In genomic region chr5:124677999-124678385, GRCh38 we compare ENCODE assay signal across 14 cellular contexts.
A peak's percentile ranks its signal among the peaks of the same experiment; 100 is the strongest.
DNase-seq lines count a peak whose midpoint lies in the region; ATAC-seq and TF ChIP-seq lines count a peak whose summit lies in the region.
"Had no signal": no experiment of that assay in that cellular context is flagged by ENCODE, and none has a peak within 500 bp of the region (broad histone marks: within the 10 kb centered on the region; RNA-seq: fewer than 3 reads in every experiment).

No MANE protein-coding gene starts in this region.

- no peak for TF ChIP-seq CTCF in right atrium auricular region (IDR thresholded peaks at IDR 0.05)
- TF ChIP-seq CTCF in vagina (IDR thresholded peaks at IDR 0.05), result no peak
- no peak for TF ChIP-seq CTCF in brain microvascular endothelial cell (IDR thresholded peaks at IDR 0.05; ENCODE audit: low read depth, low read length, missing control alignments)
- TF ChIP-seq CTCF in omental fat pad (IDR thresholded peaks at IDR 0.05), result no peak

- no peak for DNase-seq in Right ventricle myocardium superior
- DNase-seq in left ventricle myocardium superior, result no peak
- no peak for DNase-seq in right atrium auricular region (ENCODE audit: low spot score)
- DNase-seq in vagina (ENCODE audit: extremely low spot score in 2 of 2), result no peak
- no peak for DNase-seq in brain microvascular endothelial cell
- no peak for DNase-seq in omental fat pad (ENCODE audit: low spot score)
- DNase-seq: activated CD4-positive, alpha-beta T cell treated with anti-CD3 and anti-CD28 coated beads, Interleukin-2, amount 50 U/mL, for 1 hour; natural killer cell; stimulated activated naive CD4-positive, alpha-beta T cell had no signal

- H3K36me3 ChIP-seq in right atrium auricular region (no peaks in the 10 kb centered on the region), rectal smooth muscle tissue (ENCODE audit: control insufficient read depth, insufficient read depth, low read length) (no peaks in the 10 kb centered on the region), vagina (no peaks in the 10 kb centered on the region), brain microvascular endothelial cell (replicated peaks) (no peaks in the 10 kb centered on the region)
- H3K36me3 ChIP-seq: SJSA1 had no signal

- intact Hi-C loops in Right ventricle myocardium superior (cut with DNase I), result no loop called here
- intact Hi-C loops in left ventricle myocardium superior (cut with micrococcal nuclease), result no loop called here
- intact Hi-C loops in vagina (cut with DNase I), result no loop called here

- H3K27me3 ChIP-seq in right atrium auricular region, result no peaks in the 10 kb centered on the region
- no peaks in the 10 kb centered on the region for H3K27me3 ChIP-seq in rectal smooth muscle tissue (ENCODE audit: control insufficient read depth, insufficient read depth, low read length)
- H3K27me3 ChIP-seq in vagina, result no peaks in the 10 kb centered on the region
- H3K27me3 ChIP-seq in brain microvascular endothelial cell (replicated peaks), result no peaks in the 10 kb centered on the region
- H3K27me3 ChIP-seq: SJSA1 had no signal

- H3K4me1 ChIP-seq in right atrium auricular region (peaks cover 0 to 54% of the 10 kb centered on the region in 2 donors), rectal smooth muscle tissue (ENCODE audit: control insufficient read depth, insufficient read depth, low read length) (peaks cover 27% of the 10 kb centered on the region), vagina (peaks cover 23% of the 10 kb centered on the region)
- H3K4me1 ChIP-seq: SJSA1 had no signal

- no peak for TF ChIP-seq POLR2A in vagina (IDR thresholded peaks at IDR 0.05)

- H3K4me3 ChIP-seq in right atrium auricular region (no peak overlapping the region), rectal smooth muscle tissue (ENCODE audit: low read length) (no peak overlapping the region), vagina (no peak overlapping the region), brain microvascular endothelial cell (ENCODE audit: low read depth, low read length) (no peak overlapping the region)
- H3K4me3 ChIP-seq: coronary artery, SJSA1, skin epidermis had no signal

- in situ Hi-C loops in brain microvascular endothelial cell (cut with HindIII; ENCODE audit: low pct_ligation_motif_present, low sequenced_read_pairs), result no loop called here

- no peaks in the 10 kb centered on the region for H3K9me3 ChIP-seq in right atrium auricular region
- H3K9me3 ChIP-seq in vagina, result no peaks in the 10 kb centered on the region
- H3K9me3 ChIP-seq: SJSA1 had no signal

- ATAC-seq in Right ventricle myocardium superior (ENCODE audit: poor library complexity) (peak; percentile 5), left ventricle myocardium superior (no peak), GM21367 (IDR thresholded peaks at IDR 0.05; ENCODE audit: unreplicated experiment) (no peak), omental fat pad (ENCODE audit: low FRiP score) (no peak)
- ATAC-seq: natural killer cell had no signal

- H3K27ac ChIP-seq in right atrium auricular region, result peak overlapping the region; percentile 28 to 46
- H3K27ac ChIP-seq in rectal smooth muscle tissue (ENCODE audit: low read depth, low read length), result peak overlapping the region; percentile 62
- peak overlapping the region; percentile 3 for H3K27ac ChIP-seq in vagina
- H3K27ac ChIP-seq in brain microvascular endothelial cell, result no peak overlapping the region
- H3K27ac ChIP-seq: SJSA1 had no signal

- no peak overlapping the region for H3K9ac ChIP-seq in rectal smooth muscle tissue (ENCODE audit: low read length)
